In genomic region chr19:46016426-46017094, GRCh38 we compare ENCODE assay signal across 7 cellular contexts. TPM values are rescaled to one million over a fixed set of nuclear protein-coding genes. Genes with fewer than 3 reads are reported as not detected.
DNase-seq lines count a peak whose midpoint lies in the region; TF ChIP-seq lines count a peak whose summit lies in the region.

No MANE protein-coding gene starts in this region.

- H3K27ac ChIP-seq in stomach = peak overlapping the region; percentile 29 to 62 (median 37)

- TF ChIP-seq EP300 in stomach (IDR thresholded peaks at IDR 0.05) = no peak

- TF ChIP-seq POLR2A in stomach (IDR thresholded peaks at IDR 0.05) = no peak

- TF ChIP-seq CTCF in GM13977 (IDR thresholded peaks at IDR 0.05; ENCODE audit: extremely low read depth, insufficient read depth, missing control alignments) = peak; percentile 90
- peak; percentile 74 for TF ChIP-seq CTCF in foreskin fibroblast (IDR thresholded peaks at IDR 0.05; ENCODE audit: low read depth, low read length)
- TF ChIP-seq CTCF in stomach (IDR thresholded peaks at IDR 0.05) = peak in 5 of 7 experiments; percentile 34 to 90 (median 79)

- DNase-seq in GM13977 (ENCODE audit: low spot score) = peak; percentile 93
- DNase-seq in Jurkat, Clone E6-1 (ENCODE audit: low read depth, low spot score) = peak; percentile 50
- DNase-seq in RKO (ENCODE audit: low spot score) = peak; percentile 78
- peak; percentile 77 for DNase-seq in activated effector memory CD4-positive, alpha-beta T cell treated with Interleukin-2 at 50 U/mL for 16 hours
- peak; percentile 65 to 91 for DNase-seq in foreskin fibroblast
- peak; percentile 85 for DNase-seq in stomach

- H3K36me3 ChIP-seq in neuron (ENCODE audit: insufficient read depth, low read length) = peaks cover 15% of the 10 kb centered on the region
- peaks cover 0 to 20% (median 10%) of the 10 kb centered on the region in 4 donors for H3K36me3 ChIP-seq in stomach

- H3K9me3 ChIP-seq in neuron (ENCODE audit: low read length) (no peaks in the 10 kb centered on the region), stomach (no peaks in the 10 kb centered on the region)

- H2AFZ ChIP-seq in neuron (ENCODE audit: low read depth, low read length) = no peak overlapping the region

- H3K27me3 ChIP-seq in neuron (ENCODE audit: insufficient read depth, low read length) (no peaks in the 10 kb centered on the region), stomach (peaks cover 0 to 40% (median 21%) of the 10 kb centered on the region in 3 donors)

- in situ Hi-C loops in GM13977 (cut with MboI; ENCODE audit: low pct_unique_long_range_greater_than_20kb, low sequenced_read_pairs, unreplicated experiment) = no loop called here

- H3K4me1 ChIP-seq in neuron (ENCODE audit: insufficient read depth, low read length) (peaks cover 6% of the 10 kb centered on the region), stomach (peaks cover 27 to 37% (median 32%) of the 10 kb centered on the region in 4 donors)

- intact Hi-C loops in stomach (cut with DNase I; ENCODE audit: low total_unique reads) = no loop called here

- 0 to 1% (median 1%) methylated on average over 24 to 48 of the region's 48 CpGs for WGBS in stomach, 5 donors

- H3K4me3 ChIP-seq in Jurkat, Clone E6-1 (ENCODE audit: low read length) = no peak overlapping the region
- H3K4me3 ChIP-seq in foreskin fibroblast (ENCODE audit: low read depth in 1 of 2, low read length in 2 of 2) (peak overlapping the region; percentile 54 to 56), neuron (ENCODE audit: low read length) (peak overlapping the region; percentile 35), stomach (peak overlapping the region; percentile 53 to 91 (median 76))

RNA-seq across cellular contexts. Expression of gene PGLYRP1, which starts 6.3 kb away (rescaled TPM):
- polyA plus RNA-seq in Jurkat, Clone E6-1 (2012; ENCODE audit: insufficient read depth, insufficient read length) = not detected
- total RNA-seq in stomach = not detected
- polyA plus RNA-seq in stomach = 1 to 10 TPM in 1 of 3 donors, under 1 TPM in 1, not detected in 1; 0.56 to 3.5 TPM

RNA-seq across cellular contexts. Expression of gene CCDC61, which starts 21.3 kb away (rescaled TPM):
- polyA plus RNA-seq in Jurkat, Clone E6-1 (2012; ENCODE audit: insufficient read depth, insufficient read length) = 27.8 TPM
- total RNA-seq in stomach = 10 to 100 TPM in 3 of 5 donors, 1 to 10 TPM in 2; 2.4 to 38.8 (median 14.5) TPM
- 10 to 100 TPM; 10.7 to 17.9 (median 12.0) TPM for polyA plus RNA-seq in stomach

RNA-seq across cellular contexts. Expression of gene IGFL4, which starts 24.2 kb away (rescaled TPM):
- not detected for polyA plus RNA-seq in Jurkat, Clone E6-1 (2012; ENCODE audit: insufficient read depth, insufficient read length)
- total RNA-seq in stomach = not detected
- polyA plus RNA-seq in stomach = under 1 TPM in 1 of 3 donors, not detected in 2; 0.15 TPM

RNA-seq across cellular contexts. Expression of gene NOVA2, which starts 42.9 kb away (rescaled TPM):
- not detected for polyA plus RNA-seq in Jurkat, Clone E6-1 (2012; ENCODE audit: insufficient read depth, insufficient read length)
- total RNA-seq in stomach = 1 to 10 TPM in 2 of 5 donors, under 1 TPM in 1, not detected in 2; 0.45 to 1.8 (median 1.2) TPM
- polyA plus RNA-seq in stomach = 10 to 100 TPM in 1 of 3 donors, 1 to 10 TPM in 1, under 1 TPM in 1; 0.38 to 10.7 (median 1.4) TPM
